In the genomic region with DNA sequence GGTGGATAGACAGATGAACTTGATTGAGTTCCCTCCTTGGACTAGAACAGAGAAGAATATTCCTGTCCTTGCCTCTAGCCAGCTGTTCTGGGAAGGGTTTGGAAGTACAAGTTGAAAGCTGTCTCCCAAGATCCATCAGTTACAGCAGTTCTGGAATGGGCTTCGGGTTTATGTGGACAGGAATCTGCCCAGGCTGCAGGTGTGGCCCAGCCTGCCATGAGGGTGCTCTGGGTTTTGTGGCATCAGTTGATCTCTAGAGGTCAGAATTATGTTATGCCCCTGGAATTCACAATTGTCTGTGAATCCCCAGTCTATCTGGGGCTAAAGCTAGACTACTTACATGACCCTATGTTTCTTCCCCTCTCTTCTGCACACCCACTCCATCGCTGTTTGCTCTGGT, we compare ENCODE assay signal across 33 cellular contexts. TPM values are rescaled to one million over a fixed set of nuclear protein-coding genes. Genes with fewer than 3 reads are reported as not detected.
"Had no signal": no experiment of that assay in that cellular context is flagged by ENCODE, and none has a peak within 500 bp of the region (broad histone marks: within the 10 kb centered on the region; RNA-seq: fewer than 3 reads in every experiment).

No MANE protein-coding gene starts in this region.

- H3K27ac ChIP-seq: adrenal gland, body of pancreas, breast epithelium, PC-9, RWPE1, VCaP had no signal

- H3K27me3 ChIP-seq: adrenal gland, body of pancreas, breast epithelium had no signal

- H3K27me3 Mint-ChIP-seq: activated CD8-positive, alpha-beta T cell treated with anti-CD3 and anti-CD28 coated beads for 36 hours had no signal

- H3K4me3 ChIP-seq: adrenal gland, body of pancreas, breast epithelium, PC-9 had no signal

- H3K9me3 Mint-ChIP-seq: activated B cell treated with CpG ODN at 0.5 μM for 24 hours; activated CD8-positive, alpha-beta T cell treated with anti-CD3 and anti-CD28 coated beads for 36 hours; activated naive CD4-positive, alpha-beta T cell treated with anti-CD3 and anti-CD28 coated beads for 36 hours; activated naive CD4-positive, alpha-beta T cell treated with anti-CD3 and anti-CD28 coated beads, Interleukin-2, amount 50 U/mL, for 72 hours; activated T-helper 2 cell treated with anti-CD3 and anti-CD28 coated beads, Interferon-gamma antibody, Interleukin-2, Interleukin-4, amounts not matched to agents 10 μg/mL and 5 μg/mL and 100 μg/mL, durations not matched to agents 14 hours and 24 hours and 36 hours had no signal

- ATAC-seq: activated CD8-positive, alpha-beta T cell treated with anti-CD3 and anti-CD28 coated beads for 36 hours; activated naive CD4-positive, alpha-beta T cell treated with anti-CD3 and anti-CD28 coated beads, Interleukin-2, amount 50 U/mL, for 72 hours; body of pancreas had no signal

- H3K4me2 ChIP-seq: PC-9 had no signal

- H2AFZ ChIP-seq: PC-9 had no signal

- H3K4me3 Mint-ChIP-seq: activated B cell treated with CpG ODN at 0.5 μM for 24 hours; activated CD8-positive, alpha-beta T cell treated with anti-CD3 and anti-CD28 coated beads for 36 hours; activated naive CD4-positive, alpha-beta T cell treated with anti-CD3 and anti-CD28 coated beads for 36 hours had no signal

- H3K9me3 ChIP-seq: adrenal gland, body of pancreas, breast epithelium had no signal

- H3K36me3 ChIP-seq: adrenal gland, breast epithelium had no signal

- DNase-seq: activated B cell treated with CpG ODN at 0.5 μM for 24 hours; activated CD4-positive, alpha-beta T cell treated with anti-CD3 and anti-CD28 coated beads for 1 hour; activated CD4-positive, alpha-beta T cell treated with anti-CD3 and anti-CD28 coated beads for 48 hours; activated CD4-positive, alpha-beta T cell treated with anti-CD3 and anti-CD28 coated beads, Interleukin-2, amount 50 U/mL, for 4 hours; activated CD8-positive, alpha-beta T cell treated with anti-CD3 and anti-CD28 coated beads for 36 hours; activated gamma-delta T cell treated with Interleukin-2 at 50 U/mL for 16 hours; activated naive CD4-positive, alpha-beta T cell treated with anti-CD3 and anti-CD28 coated beads for 36 hours; activated T-cell treated with anti-CD3 and anti-CD28 coated beads, Interleukin-2, amount 50 U/mL, for 1 hour; adrenal gland; body of pancreas; Karpas-422; KBM-7; NCI-H1105; NCI-H1417 treated with DMSO at 0.1 percent for 48 hours; NCI-H1930; NCI-H2081 treated with DMSO at 0.1 percent for 48 hours; NCI-H345; NCI-H510A; NCI-H526; NCI-H748 treated with DMSO at 0.1 percent for 48 hours; NK-92 treated with Interleukin-12 subunit alpha and Interleukin-12 subunit beta, amount 100 ng/mL, for 24 hours; PC-9; Right ventricle myocardium superior; SW 1271; T-helper 1 cell; T-helper 2 cell; T-helper 9 cell had no signal

RNA-seq across cellular contexts. Expression of a gene that starts 4.9 kb away (rescaled TPM):
- total RNA-seq: OCI-LY7 had no signal
